8 cellular contexts compared by ENCODE assay signal in genomic region chr22:38755911-38756532, GRCh38. TPM values are rescaled to one million over a fixed set of nuclear protein-coding genes. Genes with fewer than 3 reads are reported as not detected.
DNase-seq lines count a peak whose midpoint lies in the region; ATAC-seq and TF ChIP-seq lines count a peak whose summit lies in the region.

SUN2 (minus strand) TSS chr22:38755998; CDS start chr22:38752628, 3,370 bp downstream.

- peak within 1 kb of the TSS; percentile 95 for H3K4me3 Mint-ChIP-seq in activated CD4-positive, alpha-beta memory T cell treated with anti-CD3 and anti-CD28 coated beads, Interleukin-2, amount 10 ng/mL, durations not matched to agents 7 days and 5 days

- ATAC-seq in GM18519 (IDR thresholded peaks at IDR 0.05; ENCODE audit: low FRiP score, unreplicated experiment) (peak; percentile 35), HG03045 (IDR thresholded peaks at IDR 0.05; ENCODE audit: unreplicated experiment) (peak; percentile 72)

- H3K9ac ChIP-seq in duodenal mucosa (ENCODE audit: low read depth in 1 of 2, low read length in 2 of 2) = peak within 1 kb of the TSS; percentile 86 to 96

- H3K27ac Mint-ChIP-seq in activated CD4-positive, alpha-beta memory T cell treated with anti-CD3 and anti-CD28 coated beads, Interleukin-2, amount 10 ng/mL, durations not matched to agents 7 days and 5 days = peak within 1 kb of the TSS; percentile 100

- no peak for TF ChIP-seq CTCF in AG04449 (IDR thresholded peaks at IDR 0.05; ENCODE audit: insufficient read depth, low read length, missing control alignments)
- no peak for TF ChIP-seq CTCF in lower leg skin (IDR thresholded peaks at IDR 0.05)

- H3K4me1 Mint-ChIP-seq in activated CD4-positive, alpha-beta memory T cell treated with anti-CD3 and anti-CD28 coated beads, Interleukin-2, amount 10 ng/mL, durations not matched to agents 7 days and 5 days = peaks cover 53% of the 10 kb centered on the region

- 1% methylated on average over 16 to 35 of the region's 68 CpGs for whole genome bisulfite sequencing in lower leg skin, 2 donors

- peaks cover 7 to 19% of the 10 kb centered on the region in 2 donors for H3K36me3 ChIP-seq in duodenal mucosa (ENCODE audit: control insufficient read depth in 1 of 2, insufficient read depth in 2 of 2, low read length in 2 of 2)

- no peak for TF ChIP-seq POLR2A in lower leg skin (IDR thresholded peaks at IDR 0.05)

- H3K27me3 Mint-ChIP-seq in activated CD4-positive, alpha-beta memory T cell treated with anti-CD3 and anti-CD28 coated beads, Interleukin-2, amount 10 ng/mL, durations not matched to agents 7 days and 5 days = no peaks in the 10 kb centered on the region

- H3K9me3 ChIP-seq in duodenal mucosa (ENCODE audit: control insufficient read depth in 1 of 2, low read length in 2 of 2) = no peaks in the 10 kb centered on the region

- H3K4me1 ChIP-seq in duodenal mucosa (ENCODE audit: control insufficient read depth in 1 of 2, insufficient read depth in 2 of 2, low read length in 2 of 2) = peaks cover 30 to 43% of the 10 kb centered on the region in 2 donors

- no peaks in the 10 kb centered on the region for H3K9me3 Mint-ChIP-seq in activated CD4-positive, alpha-beta memory T cell treated with anti-CD3 and anti-CD28 coated beads, Interleukin-2, amount 10 ng/mL, durations not matched to agents 7 days and 5 days

- peak within 1 kb of the TSS; percentile 67 for H3K4me3 ChIP-seq in AG04449 (ENCODE audit: low read depth, low read length)
- H3K4me3 ChIP-seq in duodenal mucosa (ENCODE audit: low read depth in 1 of 2, low read length in 2 of 2) = peak within 1 kb of the TSS; percentile 79 to 80
- H3K4me3 ChIP-seq in lower leg skin (ENCODE audit: low read depth, poor library complexity, severe bottlenecking) = peak within 1 kb of the TSS; percentile 44

- intact Hi-C loops in lower leg skin (cut with DNase I; ENCODE audit: low total_unique reads) = no loop called here

- POLR2A ChIA-PET in AG04449 (lab: Yijun Ruan, JAX) = no interaction called here
- POLR2A ChIA-PET in activated CD4-positive, alpha-beta memory T cell treated with anti-CD3 and anti-CD28 coated beads, Interleukin-2, amount 10 ng/mL, durations not matched to agents 7 days and 5 days (lab: Charles Lee) = interaction anchor here (1.0 to 17.0 kb wide), 12 partner anchors 9 to 767 kb away, joined by 3 to 479 read pairs (median 7); partner anchors contain the start of genes GTPBP1, JOSD1, NPTXR and TOMM22

- no peak for DNase-seq in AG04449 (ENCODE audit: low read depth, low spot score)
- peak; percentile 14 to 83 for DNase-seq in NCI-H526 (lab: John Stamatoyannopoulos, UW)
- DNase-seq in activated CD4-positive, alpha-beta memory T cell treated with anti-CD3 and anti-CD28 coated beads, Interleukin-2, amount 10 ng/mL, durations not matched to agents 7 days and 5 days = peak; percentile 95
- DNase-seq in lower leg skin (ENCODE audit: low spot score in 2 of 2) = peak; percentile 91 to 99
- DNase-seq in stimulated activated CD4-positive, alpha-beta T cell treated with anti-CD3 and anti-CD28 coated beads, Interleukin-4, amount 100 ng/mL, for 4 hours = peak; percentile 94

- no peaks in the 10 kb centered on the region for H3K27me3 ChIP-seq in duodenal mucosa (ENCODE audit: control insufficient read depth in 1 of 2, insufficient read depth in 2 of 2, low read length in 2 of 2)

- peaks cover 53% of the 10 kb centered on the region for H3K36me3 Mint-ChIP-seq in activated CD4-positive, alpha-beta memory T cell treated with anti-CD3 and anti-CD28 coated beads, Interleukin-2, amount 10 ng/mL, durations not matched to agents 7 days and 5 days (ENCODE audit: low read depth)

- CTCF ChIA-PET in AG04449 (lab: Yijun Ruan, JAX) = interaction anchor here (1.6 to 15.1 kb wide), 2 partner anchors 11 to 74 kb away, joined by 6 to 159 read pairs; partner anchors contain the start of gene TOMM22
- CTCF ChIA-PET in activated CD4-positive, alpha-beta memory T cell treated with anti-CD3 and anti-CD28 coated beads, Interleukin-2, amount 10 ng/mL, durations not matched to agents 7 days and 5 days (lab: Charles Lee) = interaction anchor here (0.9 to 4.5 kb wide), 3 partner anchors 10 to 87 kb away, joined by 3 to 30 read pairs (median 5); no protein-coding TSS in a partner anchor

- H3K27ac ChIP-seq in duodenal mucosa (ENCODE audit: low read depth, low read length) = peak within 1 kb of the TSS; percentile 93

RNA-seq across cellular contexts. Expression of gene SUN2, which starts in this region (rescaled TPM):
- total RNA-seq in activated CD4-positive, alpha-beta memory T cell treated with anti-CD3 and anti-CD28 coated beads, Interleukin-2, amount 10 ng/mL, durations not matched to agents 7 days and 5 days = 100 to 1,000 TPM; 498 to 500 TPM
- 100 to 1,000 TPM; 231 to 344 (median 282) TPM for total RNA-seq in lower leg skin
